9 cellular contexts compared by ENCODE assay signal in genomic region chr2:73293534-73294171, GRCh38. TPM values are rescaled to one million over a fixed set of nuclear protein-coding genes. Genes with fewer than 3 reads are reported as not detected.
DNase-seq lines count a peak whose midpoint lies in the region; ATAC-seq and TF ChIP-seq lines count a peak whose summit lies in the region.
"Had no signal": no experiment of that assay in that cellular context is flagged by ENCODE, and none has a peak within 500 bp of the region (broad histone marks: within the 10 kb centered on the region; RNA-seq: fewer than 3 reads in every experiment).

Gene EGR4 (minus strand): TSS chr2:73293548. CDS start chr2:73293317, 231 bp downstream.

- DNase-seq in GM12864 (ENCODE audit: low read depth) (peak; percentile 57), NCI-H1092 treated with DMSO at 0.1 percent for 48 hours (lab: John Stamatoyannopoulos, UW) (peak; percentile 48), SW 1271 (lab: John Stamatoyannopoulos, UW) (peak; percentile 75 to 80), left ventricle myocardium inferior (no peak), retinal pigment epithelial cell (ENCODE audit: low read depth) (no peak), RKO (ENCODE audit: low spot score) (no peak)
- DNase-seq in activated naive CD8-positive, alpha-beta T cell treated with anti-CD3 and anti-CD28 coated beads, Interleukin-2, amount 50 U/mL, for 16 hours (ENCODE audit: low read depth, low spot score) = peak; percentile 81

- no peak within 1 kb of the TSS for H3K27ac ChIP-seq in left ventricle myocardium inferior (replicated peaks)

- peaks cover 98% of the 10 kb centered on the region for H3K27me3 ChIP-seq in left ventricle myocardium inferior (ENCODE audit: low read depth)

- H3K4me3 ChIP-seq in GM12864 (ENCODE audit: low read depth, low read length) = peak within 1 kb of the TSS; percentile 65
- peak within 1 kb of the TSS; percentile 63 for H3K4me3 ChIP-seq in left ventricle myocardium inferior
- peak within 1 kb of the TSS; percentile 39 for H3K4me3 ChIP-seq in retinal pigment epithelial cell (ENCODE audit: low read length)

- H3K9me3 ChIP-seq in left ventricle myocardium inferior (replicated peaks) = no peaks in the 10 kb centered on the region

- no peaks in the 10 kb centered on the region for H3K36me3 ChIP-seq in left ventricle myocardium inferior

- peaks cover 29% of the 10 kb centered on the region for H3K4me1 ChIP-seq in left ventricle myocardium inferior

- intact Hi-C loops in left ventricle myocardium inferior (cut with micrococcal nuclease) = no loop called here

- peak; percentile 90 for ATAC-seq in HG02642 (IDR thresholded peaks at IDR 0.05; ENCODE audit: poor library complexity, unreplicated experiment)

- TF ChIP-seq CTCF in GM12864 (IDR thresholded peaks at IDR 0.05; ENCODE audit: low read depth, low read length, missing control alignments) (peak; percentile 19), left ventricle myocardium inferior (IDR thresholded peaks at IDR 0.05; ENCODE audit: borderline replicate concordance) (no peak), retinal pigment epithelial cell (conservative IDR thresholded peaks at IDR 0.05; ENCODE audit: low read depth, low read length) (no peak)

RNA-seq across cellular contexts. Expression of gene EGR4, which starts in this region (rescaled TPM):
- total RNA-seq in left ventricle myocardium inferior = not detected
- total RNA-seq: temporal lobe had no signal

Comparison
In these comparisons a context has a peak if more than half of its experiments do, and no peak if none do; other contexts are left out.
1. DNase-seq: peak in GM12864 (single experiment), NCI-H1092 treated with DMSO at 0.1 percent for 48 hours (single experiment), SW 1271 (2 of 2) and activated naive CD8-positive, alpha-beta T cell treated with anti-CD3 and anti-CD28 coated beads, Interleukin-2, amount 50 U/mL, for 16 hours (single experiment); none in left ventricle myocardium inferior (single experiment), retinal pigment epithelial cell (single experiment) and RKO (single experiment).
2. Peak in every context shown above with its lines, with median percentiles within 50 percentile points of each other: H3K4me3 ChIP-seq.